Comparison of ENCODE assay signal across 8 cellular contexts in genomic region chr21:32393677-32394001, GRCh38. TPM values are rescaled to one million over a fixed set of nuclear protein-coding genes. Genes with fewer than 3 reads are reported as not detected.
DNase-seq lines count a peak whose midpoint lies in the region; ATAC-seq, FAIRE-seq and TF ChIP-seq lines count a peak whose summit lies in the region.

No MANE protein-coding gene starts in this region.

- H3K36me3 Mint-ChIP-seq in activated naive CD4-positive, alpha-beta T cell treated with anti-CD3 and anti-CD28 coated beads, Interleukin-2, amount 50 U/mL, for 24 hours = peaks cover 14% of the 10 kb centered on the region
- H3K36me3 Mint-ChIP-seq in activated T-helper 1 cell treated with anti-CD3 and anti-CD28 coated beads, Interleukin-12 subunit alpha, Interleukin-12 subunit beta, Interleukin-2, Interleukin-4 antibody, amounts not matched to agents 30 ng/mL and 10 ng/mL and 1 ng/mL, durations not matched to agents 14 hours and 24 hours and 36 hours (ENCODE audit: low read depth) = peaks cover 16% of the 10 kb centered on the region
- H3K36me3 Mint-ChIP-seq in type B pancreatic cell = peaks cover 7% of the 10 kb centered on the region

- H3K27ac Mint-ChIP-seq in activated naive CD4-positive, alpha-beta T cell treated with anti-CD3 and anti-CD28 coated beads, Interleukin-2, amount 50 U/mL, for 24 hours = peak overlapping the region; percentile 65
- peak overlapping the region; percentile 88 for H3K27ac Mint-ChIP-seq in activated T-helper 1 cell treated with anti-CD3 and anti-CD28 coated beads, Interleukin-12 subunit alpha, Interleukin-12 subunit beta, Interleukin-2, Interleukin-4 antibody, amounts not matched to agents 30 ng/mL and 10 ng/mL and 1 ng/mL, durations not matched to agents 14 hours and 24 hours and 36 hours
- peak overlapping the region; percentile 84 for H3K27ac Mint-ChIP-seq in type B pancreatic cell

- peak overlapping the region; percentile 85 for H3K9ac ChIP-seq in HepG2 (ENCODE audit: insufficient read depth, low read depth, low read length)

- peaks cover 4% of the 10 kb centered on the region; the same call in 1 of the 2 replicates for H4K20me1 ChIP-seq in HepG2 (ENCODE audit: insufficient read depth, low read length)

- peaks cover 6 to 14% of the 10 kb centered on the region in 2 experiments; a peak in 4 of 5 replicates for H3K36me3 ChIP-seq in HepG2 (replicated peaks in 1 of 2; ENCODE audit: control insufficient read depth in 1 of 2, insufficient read depth in 2 of 2, low read length in 2 of 2)

- ATAC-seq in HepG2 = no peak
- ATAC-seq in HG03095 (IDR thresholded peaks at IDR 0.05; ENCODE audit: unreplicated experiment) = no peak

- BruUV-seq in HepG2 (replicated peaks; lab: Mats Ljungman, UMichigan) = no TSS peak

- H3K4me2 ChIP-seq in HepG2 (ENCODE audit: low read depth, low read length) = peak overlapping the region; percentile 92

- peaks cover 7% of the 10 kb centered on the region for H3K27me3 Mint-ChIP-seq in activated naive CD4-positive, alpha-beta T cell treated with anti-CD3 and anti-CD28 coated beads, Interleukin-2, amount 50 U/mL, for 24 hours
- peaks cover 7% of the 10 kb centered on the region for H3K27me3 Mint-ChIP-seq in activated T-helper 1 cell treated with anti-CD3 and anti-CD28 coated beads, Interleukin-12 subunit alpha, Interleukin-12 subunit beta, Interleukin-2, Interleukin-4 antibody, amounts not matched to agents 30 ng/mL and 10 ng/mL and 1 ng/mL, durations not matched to agents 14 hours and 24 hours and 36 hours (ENCODE audit: insufficient read depth)
- peaks cover 5% of the 10 kb centered on the region for H3K27me3 Mint-ChIP-seq in type B pancreatic cell

- FAIRE-seq in HepG2 (lab: Jason Lieb, UNC) = no peak

- POLR2A ChIA-PET in HepG2 (lab: Yijun Ruan, JAX) = interaction anchor here (0.7 to 2.5 kb wide), 7 partner anchors 13 to 334 kb away, joined by 3 to 22 read pairs (median 5); partner anchors contain the start of genes CFAP298, MIS18A and SYNJ1

- peak overlapping the region; percentile 89 for H3K27ac ChIP-seq in HepG2 (ENCODE audit: extremely low read length, insufficient read depth, low read length)

- intact Hi-C loops in activated T-helper 1 cell treated with anti-CD3 and anti-CD28 coated beads, Interleukin-12 subunit alpha, Interleukin-12 subunit beta, Interleukin-2, Interleukin-4 antibody, amounts not matched to agents 30 ng/mL and 10 ng/mL and 1 ng/mL, durations not matched to agents 14 hours and 24 hours and 36 hours (cut with micrococcal nuclease) = loop anchor here (1.0 kb wide), 8 partner anchors 18 to 379 kb away; partner anchors contain the start of genes CFAP298 and MIS18A
- intact Hi-C loops in HepG2 (cut with micrococcal nuclease; ENCODE audit: unreplicated experiment) = loop anchor here (1.0 kb wide), 1 partner anchor 204 kb away; no protein-coding TSS in a partner anchor

- DNase-seq in activated naive CD4-positive, alpha-beta T cell treated with Interleukin-2 at 50 U/mL for 16 hours = no peak
- DNase-seq in activated T-helper 1 cell treated with anti-CD3 and anti-CD28 coated beads, Interleukin-12 subunit alpha, Interleukin-12 subunit beta, Interleukin-2, Interleukin-4 antibody, amounts not matched to agents 30 ng/mL and 10 ng/mL and 1 ng/mL, durations not matched to agents 14 hours and 24 hours and 36 hours (ENCODE audit: low spot score) = no peak
- DNase-seq in HepG2 (ENCODE audit: low spot score) (no peak), type B pancreatic cell (ENCODE audit: extremely low spot score, unreplicated experiment) (no peak), NCI-H526 treated with DMSO at 0.1 percent for 48 hours (lab: John Stamatoyannopoulos, UW) (no peak), activated gamma-delta T cell treated with Interleukin-2 at 50 U/mL for 16 hours (no peak)

- H3K9me3 ChIP-seq in HepG2 (ENCODE audit: low read length) = no peaks in the 10 kb centered on the region

- in situ Hi-C loops in HepG2 (cut with HindIII; ENCODE audit: extremely low pct_ligation_motif_present, low pct_unique_long_range_greater_than_20kb) = no loop called here

- H3K4me1 ChIP-seq in HepG2 (ENCODE audit: insufficient read depth, low read length) = peaks cover 41% of the 10 kb centered on the region

- H3K4me3 ChIP-seq in HepG2 (replicated peaks in 1 of 3; ENCODE audit: insufficient read depth in 1 of 3, low read depth in 2 of 3, low read length in 3 of 3) = peak overlapping the region; percentile 79 to 88 (median 85)

- no peak overlapping the region for H2AFZ ChIP-seq in HepG2 (ENCODE audit: low read length)

- TF ChIP-seq RAD21 in HepG2 (CRISPR knock-in tag; IDR thresholded peaks at IDR 0.05) = no peak

- TF ChIP-seq CTCF in HepG2 (CRISPR knock-in tag; IDR thresholded peaks at IDR 0.05) = no peak; the same call in 1 of the 2 replicates
- no peak for TF ChIP-seq CTCF in type B pancreatic cell (conservative IDR thresholded peaks at IDR 0.05)

- H3K4me1 Mint-ChIP-seq in activated naive CD4-positive, alpha-beta T cell treated with anti-CD3 and anti-CD28 coated beads, Interleukin-2, amount 50 U/mL, for 24 hours = peaks cover 35% of the 10 kb centered on the region
- H3K4me1 Mint-ChIP-seq in activated T-helper 1 cell treated with anti-CD3 and anti-CD28 coated beads, Interleukin-12 subunit alpha, Interleukin-12 subunit beta, Interleukin-2, Interleukin-4 antibody, amounts not matched to agents 30 ng/mL and 10 ng/mL and 1 ng/mL, durations not matched to agents 14 hours and 24 hours and 36 hours (ENCODE audit: low read depth) = peaks cover 46% of the 10 kb centered on the region
- peaks cover 26% of the 10 kb centered on the region for H3K4me1 Mint-ChIP-seq in type B pancreatic cell (ENCODE audit: unreplicated experiment)

- H3K4me3 Mint-ChIP-seq in activated naive CD4-positive, alpha-beta T cell treated with anti-CD3 and anti-CD28 coated beads, Interleukin-2, amount 50 U/mL, for 24 hours = peak overlapping the region; percentile 92
- peak overlapping the region; percentile 91 for H3K4me3 Mint-ChIP-seq in activated T-helper 1 cell treated with anti-CD3 and anti-CD28 coated beads, Interleukin-12 subunit alpha, Interleukin-12 subunit beta, Interleukin-2, Interleukin-4 antibody, amounts not matched to agents 30 ng/mL and 10 ng/mL and 1 ng/mL, durations not matched to agents 14 hours and 24 hours and 36 hours
- peak overlapping the region; percentile 92 for H3K4me3 Mint-ChIP-seq in type B pancreatic cell

- TF ChIP-seq POLR2A in HepG2 (IDR thresholded peaks at IDR 0.05; ENCODE audit: insufficient read depth in 1 of 2, low read depth in 2 of 2, low read length in 2 of 2) = no peak

- H3K79me2 ChIP-seq in HepG2 (ENCODE audit: insufficient read depth, low read length) = peaks cover 30% of the 10 kb centered on the region

- H3K27me3 ChIP-seq in HepG2 (ENCODE audit: control insufficient read depth in 1 of 2, insufficient read depth in 2 of 2, low read length in 2 of 2) = no peaks in the 10 kb centered on the region

- CTCF ChIA-PET in HepG2 (lab: Yijun Ruan, JAX; ENCODE audit: low intra/inter-chr PET ratio, low total read pairs) = interaction anchor here (1.6 kb wide), 1 partner anchor 207 kb away, joined by 4 read pairs; no protein-coding TSS in a partner anchor

- no peak for TF ChIP-seq EP300 in HepG2 (IDR thresholded peaks at IDR 0.05; ENCODE audit: low read depth in 2 of 2, low read length in 2 of 2)
- no peak for TF ChIP-seq EP300 in HepG2 (CRISPR knock-in tag; IDR thresholded peaks at IDR 0.05; ENCODE audit: borderline replicate concordance)

- WGBS in HepG2 (ENCODE audit: low lambda C conversion rate) = 16% methylated on average over 9 of the region's 9 CpGs

- no peaks in the 10 kb centered on the region for H3K9me3 Mint-ChIP-seq in activated naive CD4-positive, alpha-beta T cell treated with anti-CD3 and anti-CD28 coated beads, Interleukin-2, amount 50 U/mL, for 24 hours
- no peaks in the 10 kb centered on the region for H3K9me3 Mint-ChIP-seq in activated T-helper 1 cell treated with anti-CD3 and anti-CD28 coated beads, Interleukin-12 subunit alpha, Interleukin-12 subunit beta, Interleukin-2, Interleukin-4 antibody, amounts not matched to agents 30 ng/mL and 10 ng/mL and 1 ng/mL, durations not matched to agents 14 hours and 24 hours and 36 hours
- no peaks in the 10 kb centered on the region for H3K9me3 Mint-ChIP-seq in type B pancreatic cell

RNA-seq across cellular contexts. Expression of gene URB1, which starts 0.8 kb away (rescaled TPM):
- total RNA-seq in activated T-helper 1 cell treated with anti-CD3 and anti-CD28 coated beads, Interleukin-12 subunit alpha, Interleukin-12 subunit beta, Interleukin-2, Interleukin-4 antibody, amounts not matched to agents 30 ng/mL and 10 ng/mL and 1 ng/mL, durations not matched to agents 14 hours and 24 hours and 36 hours = 42.1 and 42.8 TPM in 2 replicates
- total RNA-seq in HepG2 (2016; rRNA removed; fragmentation: Illumina TruSeq; extraction: Trizol) = 13.5 and 16.7 TPM in 2 replicates
- total RNA-seq in HepG2 (2016; cell fraction: cytosol; rRNA removed; fragmentation: Illumina TruSeq; extraction: Trizol; ENCODE audit: low read depth) = 2.1 TPM in 2 replicates
- 13.4 and 17.6 TPM in 2 replicates for total RNA-seq in HepG2 (2016; cell fraction: insoluble cytoplasmic fraction; rRNA removed; fragmentation: Illumina TruSeq; extraction: Trizol)
- 3.8 and 5.4 TPM in 2 replicates for total RNA-seq in HepG2 (2016; cell fraction: membrane; rRNA removed; fragmentation: Illumina TruSeq; extraction: Trizol)
- 31.3 and 34.7 TPM in 2 replicates for total RNA-seq in HepG2 (2016; cell fraction: nucleus; rRNA removed; fragmentation: Illumina TruSeq; extraction: Trizol)
- 4.5 and 5.8 TPM in 2 replicates for polyA plus RNA-seq in HepG2 (2011; rRNA removed)
- 2.6 and 2.7 TPM in 2 replicates for polyA plus RNA-seq in HepG2 (2011; cell fraction: cytosol; rRNA removed)
- 12.4 and 12.6 TPM in 2 replicates for polyA plus RNA-seq in HepG2 (2011; cell fraction: nucleus; rRNA removed)
- polyA plus RNA-seq in HepG2 (2012) = 7.4 and 8.5 TPM in 2 replicates
- 0.38 and 0.41 TPM in 2 replicates for polyA plus RNA-seq in HepG2 (2016; cell fraction: cytosol; fragmentation: Illumina TruSeq; extraction: Trizol; ENCODE audit: low read depth)
- polyA plus RNA-seq in HepG2 (2016; cell fraction: insoluble cytoplasmic fraction; fragmentation: Illumina TruSeq; extraction: Trizol; ENCODE audit: low read depth) = 5.2 and 6.4 TPM in 2 replicates
- 0.81 and 1.0 TPM in 2 replicates for polyA plus RNA-seq in HepG2 (2016; cell fraction: membrane; fragmentation: Illumina TruSeq; extraction: Trizol; ENCODE audit: low read depth)
- polyA plus RNA-seq in HepG2 (2016; cell fraction: nucleus; fragmentation: Illumina TruSeq; extraction: Trizol; ENCODE audit: insufficient read depth, low read depth) = 18.2 and 19.9 TPM in 2 replicates
- polyA minus RNA-seq in HepG2 (2011; rRNA and poly(A)+ RNA removed; ENCODE audit: low replicate concordance) = 19.4 and 24.1 TPM in 2 replicates
- 7.3 and 7.6 TPM in 2 replicates for polyA minus RNA-seq in HepG2 (2011; cell fraction: cytosol; rRNA and poly(A)+ RNA removed)
- 29.5 and 29.8 TPM in 2 replicates for polyA minus RNA-seq in HepG2 (2011; cell fraction: nucleus; rRNA and poly(A)+ RNA removed)
- total RNA-seq in type B pancreatic cell (ENCODE audit: low replicate concordance) = 18.5 and 19.9 TPM in 2 replicates

RNA-seq across cellular contexts. Expression of gene EVA1C, which starts 18.9 kb away (rescaled TPM):
- 6.2 and 7.6 TPM in 2 replicates for total RNA-seq in activated T-helper 1 cell treated with anti-CD3 and anti-CD28 coated beads, Interleukin-12 subunit alpha, Interleukin-12 subunit beta, Interleukin-2, Interleukin-4 antibody, amounts not matched to agents 30 ng/mL and 10 ng/mL and 1 ng/mL, durations not matched to agents 14 hours and 24 hours and 36 hours
- 0.29 TPM in 1 of 2 replicates, not detected in the other for total RNA-seq in HepG2 (2016; rRNA removed; fragmentation: Illumina TruSeq; extraction: Trizol)
- not detected in 2 replicates for total RNA-seq in HepG2 (2016; cell fraction: cytosol; rRNA removed; fragmentation: Illumina TruSeq; extraction: Trizol; ENCODE audit: low read depth)
- total RNA-seq in HepG2 (2016; cell fraction: insoluble cytoplasmic fraction; rRNA removed; fragmentation: Illumina TruSeq; extraction: Trizol) = not detected in 2 replicates
- 0.14 TPM in 1 of 2 replicates, not detected in the other for total RNA-seq in HepG2 (2016; cell fraction: membrane; rRNA removed; fragmentation: Illumina TruSeq; extraction: Trizol)
- total RNA-seq in HepG2 (2016; cell fraction: nucleus; rRNA removed; fragmentation: Illumina TruSeq; extraction: Trizol) = not detected in 2 replicates
- 0.33 and 0.34 TPM in 2 replicates for polyA plus RNA-seq in HepG2 (2011; rRNA removed)
- polyA plus RNA-seq in HepG2 (2011; cell fraction: cytosol; rRNA removed) = 0.40 and 0.54 TPM in 2 replicates
- 0.12 and 0.55 TPM in 2 replicates for polyA plus RNA-seq in HepG2 (2011; cell fraction: nucleus; rRNA removed)
- 0.67 and 0.79 TPM in 2 replicates for polyA plus RNA-seq in HepG2 (2012)
- 0.09 TPM in 1 of 2 replicates, not detected in the other for polyA plus RNA-seq in HepG2 (2016; cell fraction: cytosol; fragmentation: Illumina TruSeq; extraction: Trizol; ENCODE audit: low read depth)
- not detected in 2 replicates for polyA plus RNA-seq in HepG2 (2016; cell fraction: insoluble cytoplasmic fraction; fragmentation: Illumina TruSeq; extraction: Trizol; ENCODE audit: low read depth)
- polyA plus RNA-seq in HepG2 (2016; cell fraction: membrane; fragmentation: Illumina TruSeq; extraction: Trizol; ENCODE audit: low read depth) = 0.22 TPM in 1 of 2 replicates, not detected in the other
- not detected in 2 replicates for polyA plus RNA-seq in HepG2 (2016; cell fraction: nucleus; fragmentation: Illumina TruSeq; extraction: Trizol; ENCODE audit: insufficient read depth, low read depth)
- polyA minus RNA-seq in HepG2 (2011; rRNA and poly(A)+ RNA removed; ENCODE audit: low replicate concordance) = 1.4 and 58.2 TPM in 2 replicates
- polyA minus RNA-seq in HepG2 (2011; cell fraction: cytosol; rRNA and poly(A)+ RNA removed) = not detected in 2 replicates
- 0.52 TPM in 1 of 2 replicates, not detected in the other for polyA minus RNA-seq in HepG2 (2011; cell fraction: nucleus; rRNA and poly(A)+ RNA removed)
- total RNA-seq in type B pancreatic cell (ENCODE audit: low replicate concordance) = 0.63 and 1.2 TPM in 2 replicates
